Comparison of ENCODE assay signal across 26 cellular contexts in the genomic region with DNA sequence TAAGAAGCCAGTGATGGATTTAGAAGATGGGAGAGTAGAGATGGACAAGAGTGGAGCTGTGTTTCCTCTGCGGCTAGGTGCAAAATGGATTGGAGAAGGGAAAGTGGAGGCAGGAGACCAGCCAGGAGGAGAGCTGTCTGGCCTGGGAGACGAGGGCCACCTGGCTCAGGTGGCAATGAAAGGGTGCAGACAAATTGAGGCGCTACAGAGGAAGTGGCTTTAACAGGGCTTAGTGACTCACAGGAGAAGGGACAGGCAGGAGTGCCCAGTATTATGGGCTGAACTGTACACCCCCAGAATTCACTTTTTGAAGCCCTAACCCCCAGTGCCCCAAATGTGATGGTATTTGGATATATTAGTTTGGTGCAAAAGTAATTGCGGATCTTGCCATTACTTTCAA.
DNase-seq lines count a peak whose midpoint lies in the region; ATAC-seq, FAIRE-seq and TF ChIP-seq lines count a peak whose summit lies in the region.
"Had no signal": no experiment of that assay in that cellular context is flagged by ENCODE, and none has a peak within 500 bp of the region (broad histone marks: within the 10 kb centered on the region; RNA-seq: fewer than 3 reads in every experiment).

No MANE protein-coding gene starts in this region.

- no peaks in the 10 kb centered on the region for H3K36me3 Mint-ChIP-seq in activated CD4-positive, alpha-beta memory T cell treated with anti-CD3 and anti-CD28 coated beads for 36 hours
- H3K36me3 Mint-ChIP-seq in activated CD4-positive, alpha-beta memory T cell treated with anti-CD3 and anti-CD28 coated beads, Interleukin-2, amount 10 ng/mL, durations not matched to agents 7 days and 5 days (ENCODE audit: low read depth) = no peaks in the 10 kb centered on the region
- peaks cover 0 to 2% of the 10 kb centered on the region in 2 donors for H3K36me3 Mint-ChIP-seq in CD14-positive monocyte
- H3K36me3 Mint-ChIP-seq in effector memory CD8-positive, alpha-beta T cell (ENCODE audit: insufficient read depth) = peaks cover 3% of the 10 kb centered on the region

- no peak overlapping the region for H2AK5ac ChIP-seq in trophoblast cell (ENCODE audit: low read length)

- POLR2A ChIA-PET in activated CD4-positive, alpha-beta memory T cell treated with anti-CD3 and anti-CD28 coated beads for 36 hours (lab: Charles Lee) = interaction anchor here (0.8 kb wide), 1 partner anchor 9 kb away, joined by 3 read pairs; no protein-coding TSS in a partner anchor
- POLR2A ChIA-PET in activated CD4-positive, alpha-beta memory T cell treated with anti-CD3 and anti-CD28 coated beads, Interleukin-2, amount 10 ng/mL, durations not matched to agents 7 days and 5 days (lab: Charles Lee) = interaction anchor here (0.7 to 1.5 kb wide), 3 partner anchors 10 to 71 kb away, joined by 3 to 5 read pairs (median 4); no protein-coding TSS in a partner anchor

- H3K4ac ChIP-seq in trophoblast cell (ENCODE audit: low read depth, low read length) = no peak overlapping the region

- no peak overlapping the region for H3K27ac Mint-ChIP-seq in activated CD4-positive, alpha-beta memory T cell treated with anti-CD3 and anti-CD28 coated beads for 36 hours
- H3K27ac Mint-ChIP-seq in activated CD4-positive, alpha-beta memory T cell treated with anti-CD3 and anti-CD28 coated beads, Interleukin-2, amount 10 ng/mL, durations not matched to agents 7 days and 5 days = no peak overlapping the region
- peak overlapping the region in 1 of 7 donors; percentile 66 for H3K27ac Mint-ChIP-seq in CD14-positive monocyte
- H3K27ac Mint-ChIP-seq in effector memory CD8-positive, alpha-beta T cell = no peak overlapping the region
- H3K27ac Mint-ChIP-seq: nephron had no signal

- H3K79me1 ChIP-seq in trophoblast cell (ENCODE audit: low read length) = peaks cover 8% of the 10 kb centered on the region

- H2BK120ac ChIP-seq in trophoblast cell (ENCODE audit: insufficient read depth, low read length, poor library complexity) = no peak overlapping the region

- H3K9me3 Mint-ChIP-seq in activated CD4-positive, alpha-beta memory T cell treated with anti-CD3 and anti-CD28 coated beads for 36 hours = peaks cover 8% of the 10 kb centered on the region
- H3K9me3 Mint-ChIP-seq in activated CD4-positive, alpha-beta memory T cell treated with anti-CD3 and anti-CD28 coated beads, Interleukin-2, amount 10 ng/mL, durations not matched to agents 7 days and 5 days = peaks cover 6% of the 10 kb centered on the region
- peaks cover 0 to 6% (median 0%) of the 10 kb centered on the region in 7 donors for H3K9me3 Mint-ChIP-seq in CD14-positive monocyte
- peaks cover 0 to 2% of the 10 kb centered on the region in 2 donors for H3K9me3 Mint-ChIP-seq in effector memory CD8-positive, alpha-beta T cell
- H3K9me3 Mint-ChIP-seq: activated T-helper 17 cell treated with anti-CD3 and anti-CD28 coated beads, Interleukin-2, amount 50 U/mL, for 72 hours; H9 had no signal

- H3K4me2 ChIP-seq in trophoblast cell (ENCODE audit: low read length) = no peak overlapping the region

- H2AFZ ChIP-seq in trophoblast cell (ENCODE audit: insufficient read depth, low read length, poor library complexity) = no peak overlapping the region

- H4K91ac ChIP-seq in trophoblast cell (ENCODE audit: low read depth, low read length) = no peak overlapping the region

- H2BK5ac ChIP-seq in trophoblast cell (ENCODE audit: low read depth, low read length, poor library complexity) = no peak overlapping the region

- intact Hi-C loops in activated CD4-positive, alpha-beta memory T cell treated with anti-CD3 and anti-CD28 coated beads for 36 hours (cut with micrococcal nuclease) = no loop called here
- intact Hi-C loops in CD14-positive monocyte (cut with micrococcal nuclease) = no loop called here

- no peak for ATAC-seq in effector memory CD8-positive, alpha-beta T cell (replicated peaks)
- ATAC-seq in HG03196 (IDR thresholded peaks at IDR 0.05; ENCODE audit: unreplicated experiment) = no peak
- ATAC-seq: activated T-helper 17 cell treated with anti-CD3 and anti-CD28 coated beads, Interleukin-2, amount 50 U/mL, for 72 hours; body of pancreas; gastroesophageal sphincter; pancreas; right cardiac atrium had no signal

- TF ChIP-seq POLR2A in H54 (IDR thresholded peaks at IDR 0.05; ENCODE audit: low read depth, low read length) = no peak

- H3K9ac ChIP-seq in trophoblast cell (ENCODE audit: low read length) = no peak overlapping the region

- H4K12ac ChIP-seq in trophoblast cell (ENCODE audit: low read depth, low read length) = no peak overlapping the region

- peaks cover 5 to 6% of the 10 kb centered on the region in 2 experiments for H3K4me1 ChIP-seq in trophoblast cell (ENCODE audit: control insufficient read depth in 1 of 2, insufficient read depth in 2 of 2, low read length in 2 of 2)
- H3K4me1 ChIP-seq: gastroesophageal sphincter, pancreas had no signal

- no peaks in the 10 kb centered on the region for H3K36me3 ChIP-seq in trophoblast cell (ENCODE audit: control insufficient read depth in 1 of 2, insufficient read depth in 2 of 2, low read length in 2 of 2)
- H3K36me3 ChIP-seq: gastroesophageal sphincter, pancreas, upper lobe of left lung had no signal

- peaks cover 27% of the 10 kb centered on the region for H3K4me1 Mint-ChIP-seq in activated CD4-positive, alpha-beta memory T cell treated with anti-CD3 and anti-CD28 coated beads for 36 hours (ENCODE audit: low read depth)
- H3K4me1 Mint-ChIP-seq in activated CD4-positive, alpha-beta memory T cell treated with anti-CD3 and anti-CD28 coated beads, Interleukin-2, amount 10 ng/mL, durations not matched to agents 7 days and 5 days = peaks cover 45% of the 10 kb centered on the region
- H3K4me1 Mint-ChIP-seq in CD14-positive monocyte = peaks cover 39% of the 10 kb centered on the region
- H3K4me1 Mint-ChIP-seq in effector memory CD8-positive, alpha-beta T cell (ENCODE audit: low read depth in 2 of 2) = peaks cover 9 to 21% of the 10 kb centered on the region in 2 donors
- H3K4me1 Mint-ChIP-seq: nephron had no signal

- H3K9me3 ChIP-seq in trophoblast cell (ENCODE audit: insufficient read depth, low read depth, low read length) = peaks cover 2% of the 10 kb centered on the region
- H3K9me3 ChIP-seq: body of pancreas, gastroesophageal sphincter, pancreas, upper lobe of left lung had no signal

- no peaks in the 10 kb centered on the region for H3K27me3 Mint-ChIP-seq in activated CD4-positive, alpha-beta memory T cell treated with anti-CD3 and anti-CD28 coated beads for 36 hours
- H3K27me3 Mint-ChIP-seq in activated CD4-positive, alpha-beta memory T cell treated with anti-CD3 and anti-CD28 coated beads, Interleukin-2, amount 10 ng/mL, durations not matched to agents 7 days and 5 days = no peaks in the 10 kb centered on the region
- H3K27me3 Mint-ChIP-seq in CD14-positive monocyte (ENCODE audit: low read depth in 3 of 3) = peaks cover 3 to 8% (median 3%) of the 10 kb centered on the region in 3 donors
- no peaks in the 10 kb centered on the region for H3K27me3 Mint-ChIP-seq in effector memory CD8-positive, alpha-beta T cell
- H3K27me3 Mint-ChIP-seq: activated T-helper 17 cell treated with anti-CD3 and anti-CD28 coated beads, Interleukin-2, amount 50 U/mL, for 72 hours had no signal

- no peak overlapping the region for H2BK12ac ChIP-seq in trophoblast cell (ENCODE audit: low read length)

- peak; percentile 8 for DNase-seq in activated CD4-positive, alpha-beta memory T cell treated with anti-CD3 and anti-CD28 coated beads for 36 hours
- DNase-seq in activated CD4-positive, alpha-beta memory T cell treated with anti-CD3 and anti-CD28 coated beads, Interleukin-2, amount 10 ng/mL, durations not matched to agents 7 days and 5 days = no peak
- DNase-seq in CD14-positive monocyte (ENCODE audit: low spot score) (peak; percentile 30), trophoblast cell (no peak), dedifferentiated amniotic fluid mesenchymal stem cell (ENCODE audit: extremely low spot score) (no peak), H54 (ENCODE audit: insufficient read length, low spot score) (no peak)
- no peak for DNase-seq in effector memory CD8-positive, alpha-beta T cell
- DNase-seq: AML-193; effector CD4-positive, alpha-beta T cell; H9; Karpas-422; NCI-H1048; NCI-H1694 treated with DMSO at 0.1 percent for 48 hours; NCI-H524 treated with DMSO at 0.1 percent for 48 hours; right cardiac atrium had no signal

- H4K8ac ChIP-seq in trophoblast cell (ENCODE audit: low read depth, low read length) = no peak overlapping the region

- H3K27me3 ChIP-seq in trophoblast cell (ENCODE audit: insufficient read depth, low read length) = no peaks in the 10 kb centered on the region
- H3K27me3 ChIP-seq: body of pancreas, gastroesophageal sphincter, pancreas, upper lobe of left lung had no signal

- H3K4me3 ChIP-seq in trophoblast cell (ENCODE audit: low read depth, low read length) = peak overlapping the region; percentile 23
- H3K4me3 ChIP-seq: body of pancreas, gastroesophageal sphincter, pancreas, SK-N-MC, upper lobe of left lung had no signal

- no peak overlapping the region for H3K23ac ChIP-seq in trophoblast cell (ENCODE audit: low read length)

- no peak overlapping the region for H3K4me3 Mint-ChIP-seq in activated CD4-positive, alpha-beta memory T cell treated with anti-CD3 and anti-CD28 coated beads for 36 hours
- no peak overlapping the region for H3K4me3 Mint-ChIP-seq in activated CD4-positive, alpha-beta memory T cell treated with anti-CD3 and anti-CD28 coated beads, Interleukin-2, amount 10 ng/mL, durations not matched to agents 7 days and 5 days
- H3K4me3 Mint-ChIP-seq in CD14-positive monocyte = no peak overlapping the region
- peak overlapping the region; percentile 0 to 18 for H3K4me3 Mint-ChIP-seq in effector memory CD8-positive, alpha-beta T cell
- H3K4me3 Mint-ChIP-seq: activated T-helper 17 cell treated with anti-CD3 and anti-CD28 coated beads, Interleukin-2, amount 50 U/mL, for 72 hours; H9; nephron; T-helper 1 cell treated with Interleukin-12 subunit alpha and Interleukin-12 subunit beta and Interleukin-4 antibody, amounts not matched to agents 30 μg/mL and 1 μg/mL, for 36 hours had no signal

- WGBS in trophoblast cell (ENCODE audit: extremely low coverage, insufficient coverage, insufficient read length) = no CpG with 5 or more reads among the region's 4 CpGs

- CTCF ChIA-PET in activated CD4-positive, alpha-beta memory T cell treated with anti-CD3 and anti-CD28 coated beads for 36 hours (lab: Charles Lee) = interaction anchor here (0.8 to 2.0 kb wide), 2 partner anchors 10 to 77 kb away, joined by 3 to 8 read pairs; no protein-coding TSS in a partner anchor
- CTCF ChIA-PET in activated CD4-positive, alpha-beta memory T cell treated with anti-CD3 and anti-CD28 coated beads, Interleukin-2, amount 10 ng/mL, durations not matched to agents 7 days and 5 days (lab: Charles Lee) = interaction anchor here (0.6 to 1.2 kb wide), 4 partner anchors 9 to 277 kb away, joined by 3 to 4 read pairs (median 4); no protein-coding TSS in a partner anchor

- no peaks in the 10 kb centered on the region for H3K79me2 ChIP-seq in trophoblast cell (ENCODE audit: control insufficient read depth, insufficient read depth, low read length, poor library complexity)

- H3K27ac ChIP-seq in trophoblast cell (ENCODE audit: low read depth, low read length) = no peak overlapping the region
- H3K27ac ChIP-seq: body of pancreas, gastroesophageal sphincter, pancreas, RWPE1, SK-N-MC, upper lobe of left lung had no signal

- no peak overlapping the region for H3K18ac ChIP-seq in trophoblast cell (ENCODE audit: low read length)

- no peak for TF ChIP-seq CTCF in CD14-positive monocyte (IDR thresholded peaks at IDR 0.05)

- H3K14ac ChIP-seq in trophoblast cell (ENCODE audit: low read length) = no peak overlapping the region

- FAIRE-seq in H54 (lab: Jason Lieb, UNC) = no peak
- FAIRE-seq: islet of Langerhans, pancreas had no signal

Comparison
In these comparisons a context has a peak if more than half of its experiments do, and no peak if none do; other contexts are left out.
1. DNase-seq: peak in activated CD4-positive, alpha-beta memory T cell treated with anti-CD3 and anti-CD28 coated beads for 36 hours (single experiment) and CD14-positive monocyte (single experiment); none in activated CD4-positive, alpha-beta memory T cell treated with anti-CD3 and anti-CD28 coated beads, Interleukin-2, amount 10 ng/mL, durations not matched to agents 7 days and 5 days (single experiment), effector memory CD8-positive, alpha-beta T cell (0 of 3), trophoblast cell (0 of 2), dedifferentiated amniotic fluid mesenchymal stem cell (single experiment) and H54 (single experiment).
2. H3K4me3 Mint-ChIP-seq: peak in effector memory CD8-positive, alpha-beta T cell (2 of 2); none in activated CD4-positive, alpha-beta memory T cell treated with anti-CD3 and anti-CD28 coated beads for 36 hours (single experiment), activated CD4-positive, alpha-beta memory T cell treated with anti-CD3 and anti-CD28 coated beads, Interleukin-2, amount 10 ng/mL, durations not matched to agents 7 days and 5 days (single experiment) and CD14-positive monocyte (0 of 2).